In the genomic region with DNA sequence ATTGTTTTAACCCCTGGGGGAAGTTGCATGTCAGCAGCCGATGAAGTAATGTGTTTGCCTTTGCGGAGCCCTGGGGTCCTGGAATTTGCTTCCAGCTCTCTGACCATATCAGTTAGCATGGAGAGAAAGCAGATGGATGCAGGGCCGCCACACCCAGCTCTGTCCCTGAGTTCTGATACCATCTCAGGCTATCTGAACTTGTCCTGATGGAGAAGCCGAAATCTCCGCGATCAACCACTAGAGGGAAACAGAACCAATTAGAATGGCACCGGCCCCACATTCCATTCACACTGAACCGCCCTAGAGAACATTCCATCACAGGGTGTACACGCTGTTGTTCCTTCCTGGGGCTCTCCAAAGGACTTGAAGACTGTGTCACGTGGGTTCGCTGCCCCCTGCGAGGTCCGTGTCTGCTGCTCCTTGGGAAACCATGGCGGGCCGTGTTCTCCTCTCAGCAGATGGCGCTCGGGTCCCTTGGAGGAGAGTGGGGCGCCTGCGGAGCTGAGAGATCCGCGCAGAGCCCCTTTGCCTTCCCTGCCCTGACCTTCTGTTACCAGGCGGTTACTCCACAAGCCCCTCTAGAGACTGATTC, we compare ENCODE assay signal across 8 cellular contexts.
DNase-seq lines count a peak whose midpoint lies in the region; ATAC-seq and TF ChIP-seq lines count a peak whose summit lies in the region.

No MANE protein-coding gene starts in this region.

- no peak overlapping the region for H3K4me3 ChIP-seq in lung

- H3K27ac Mint-ChIP-seq in endothelial cell (ENCODE audit: unreplicated experiment): peak overlapping the region; percentile 84

- DNase-seq in activated gamma-delta T cell treated with Interleukin-2 at 50 U/mL for 16 hours (peak; percentile 17), activated gamma-delta T cell (lab: John Stamatoyannopoulos, UW) (no peak), MV-4-11 (lab: John Stamatoyannopoulos, UW) (peak; percentile 44), endothelial cell (ENCODE audit: low spot score) (peak; percentile 74), lung (ENCODE audit: low spot score) (peak; percentile 91)
- DNase-seq in activated CD4-positive, alpha-beta T cell treated with anti-CD3 and anti-CD28 coated beads for 4 hours: peak; percentile 10 to 17
- DNase-seq in stimulated activated CD8-positive, alpha-beta memory T cell treated with anti-CD3 and anti-CD28 coated beads, Interleukin-4, amount 100 ng/mL, for 24 hours (ENCODE audit: low read depth): peak; percentile 4

- no peaks in the 10 kb centered on the region for H3K9me3 Mint-ChIP-seq in endothelial cell (ENCODE audit: unreplicated experiment)

- H3K27me3 ChIP-seq in lung (ENCODE audit: control insufficient read depth, insufficient read depth): no peaks in the 10 kb centered on the region

- peaks cover under 1% of the 10 kb centered on the region for H3K27me3 Mint-ChIP-seq in endothelial cell (ENCODE audit: unreplicated experiment)

- H3K27ac ChIP-seq in lung (ENCODE audit: low read depth in 1 of 2, low read length in 1 of 2): peak overlapping the region in 1 of 2 donors; percentile 68

- no peak overlapping the region for H3K4me3 Mint-ChIP-seq in endothelial cell (ENCODE audit: unreplicated experiment)

- peaks cover 0 to 23% of the 10 kb centered on the region in 2 donors for H3K4me1 ChIP-seq in lung (ENCODE audit: control insufficient read depth in 2 of 2, insufficient read depth in 2 of 2, low read length in 2 of 2)

- peaks cover 69% of the 10 kb centered on the region for H3K4me1 Mint-ChIP-seq in endothelial cell (ENCODE audit: unreplicated experiment)

- H3K9me3 ChIP-seq in lung (ENCODE audit: control insufficient read depth in 2 of 2, insufficient read depth in 1 of 2, low read length in 1 of 2): no peaks in the 10 kb centered on the region

- ATAC-seq in lung (ENCODE audit: insufficient read depth, low FRiP score): peak; percentile 84
- ATAC-seq in GM18502 (IDR thresholded peaks at IDR 0.05; ENCODE audit: poor library complexity, unreplicated experiment): no peak

- H3K36me3 Mint-ChIP-seq in endothelial cell (ENCODE audit: low read depth, unreplicated experiment): peaks cover 22% of the 10 kb centered on the region

- WGBS in lung, 2 donors: 9 to 10% methylated on average over 22 of the region's 22 CpGs

- TF ChIP-seq CTCF in endothelial cell (IDR thresholded peaks at IDR 0.05; ENCODE audit: unreplicated experiment): peak; percentile 67
- peak; percentile 20 for TF ChIP-seq CTCF in lung (IDR thresholded peaks at IDR 0.05; ENCODE audit: control extremely low read depth, extremely low read depth)

- no peaks in the 10 kb centered on the region for H3K36me3 ChIP-seq in lung (ENCODE audit: control insufficient read depth in 2 of 2, insufficient read depth in 2 of 2, low read length in 2 of 2)
